Comparison of ENCODE assay signal across 32 cellular contexts in the genomic region with DNA sequence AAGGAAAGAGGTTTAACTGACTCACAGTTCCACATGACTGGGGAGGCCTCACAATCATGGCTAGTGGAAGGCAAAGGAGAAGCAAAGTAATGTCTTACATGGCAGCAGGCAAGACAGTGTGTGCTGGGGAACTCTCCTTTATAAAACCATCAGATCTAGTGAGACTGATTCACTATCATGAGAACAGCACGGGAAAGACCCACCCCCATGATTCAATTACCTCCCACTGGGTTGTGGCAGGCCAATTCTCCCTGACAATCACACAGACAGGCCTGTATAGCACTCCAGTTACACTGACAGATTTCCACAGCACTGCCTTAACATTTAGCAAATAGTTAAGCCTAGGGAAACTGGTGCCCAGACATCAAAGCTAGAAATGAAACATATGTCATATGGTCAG.
"Had no signal": no experiment of that assay in that cellular context is flagged by ENCODE, and none has a peak within 500 bp of the region (broad histone marks: within the 10 kb centered on the region; RNA-seq: fewer than 3 reads in every experiment).

No MANE protein-coding gene starts in this region.

- H3K27me3 Mint-ChIP-seq: activated naive CD4-positive, alpha-beta T cell treated with anti-CD3 and anti-CD28 coated beads, Interleukin-2, amount 10 ng/mL, durations not matched to agents 7 days and 5 days; activated naive CD8-positive, alpha-beta T cell treated with anti-CD3 and anti-CD28 coated beads, Interleukin-2, amount 10 ng/mL, durations not matched to agents 7 days and 5 days; dendritic cell treated with granulocyte-macrophage colony-stimulating factor and Interleukin-4, amounts not matched to agents 40 ng/mL and 50 ng/mL, for 4 days; naive B cell; stimulated activated memory B cell treated with anti-CD40 and anti-IgM and Interleukin-4, amounts not matched to agents 10 μg/mL and 1 μg/mL and 100 μg/mL, for 72 hours; stimulated activated naive CD8-positive, alpha-beta T cell treated with anti-CD3 and anti-CD28 coated beads, Interleukin-15, amount 100 ng/mL, for 72 hours had no signal

- H3K4me3 ChIP-seq: esophagus squamous epithelium, gastrocnemius medialis, left ventricle myocardium inferior, lung, pancreas, psoas muscle, right atrium auricular region, smooth muscle cell, tibial artery had no signal

- H3K36me3 ChIP-seq: gastrocnemius medialis, pancreas, right atrium auricular region, tibial artery had no signal

- H3K27me3 ChIP-seq: esophagus squamous epithelium, gastrocnemius medialis, pancreas, right atrium auricular region, tibial artery had no signal

- FAIRE-seq: astrocyte, pancreas had no signal

- DNase-seq: activated CD4-positive, alpha-beta T cell treated with anti-CD3 and anti-CD28 coated beads for 48 hours; activated CD4-positive, alpha-beta T cell treated with anti-CD3 and anti-CD28 coated beads, Interleukin-2, amount 50 U/mL, for 48 hours; activated CD8-positive, alpha-beta memory T cell treated with anti-CD3 and anti-CD28 coated beads, Interleukin-2, amount 50 U/mL, for 4 hours; activated gamma-delta T cell; activated naive CD4-positive, alpha-beta T cell treated with anti-CD3 and anti-CD28 coated beads, Interleukin-2, amount 10 ng/mL, durations not matched to agents 7 days and 5 days; activated naive CD8-positive, alpha-beta T cell treated with anti-CD3 and anti-CD28 coated beads, Interleukin-2, amount 10 ng/mL, durations not matched to agents 7 days and 5 days; activated T-cell treated with anti-CD3 and anti-CD28 coated beads, Interleukin-2, amount 50 U/mL, for 1 hour; central memory CD4-positive, alpha-beta T cell; esophagus squamous epithelium; gastrocnemius medialis; hippocampal formation; kidney glomerular epithelial cell; left ventricle myocardium inferior; naive B cell; nephron progenitor cell; pancreas; psoas muscle; stimulated activated CD4-positive, alpha-beta T cell treated with anti-CD3 and anti-CD28 coated beads, Interleukin-1b, Interleukin-23, amount 100 ng/mL, for 48 hours; stimulated activated CD4-positive, alpha-beta T cell treated with anti-CD3 and anti-CD28 coated beads, Interleukin-4, amount 100 ng/mL, for 4 hours; stimulated activated CD8-positive, alpha-beta memory T cell treated with anti-CD3 and anti-CD28 coated beads, Interleukin-4, amount 100 ng/mL, for 48 hours; stimulated activated naive CD8-positive, alpha-beta T cell treated with anti-CD3 and anti-CD28 coated beads, Interleukin-15, amount 100 ng/mL, for 72 hours; tibial artery had no signal

- H3K27ac ChIP-seq: esophagus squamous epithelium, gastrocnemius medialis, left ventricle myocardium inferior, pancreas, psoas muscle, right atrium auricular region, tibial artery, VCaP had no signal

- H3K9me3 Mint-ChIP-seq: activated naive CD4-positive, alpha-beta T cell treated with anti-CD3 and anti-CD28 coated beads, Interleukin-2, amount 10 ng/mL, durations not matched to agents 7 days and 5 days; activated naive CD8-positive, alpha-beta T cell treated with anti-CD3 and anti-CD28 coated beads, Interleukin-2, amount 10 ng/mL, durations not matched to agents 7 days and 5 days had no signal

- ATAC-seq: activated CD4-positive, CD25-positive, alpha-beta regulatory T cell treated with anti-CD3 and anti-CD28 coated beads, Interleukin-2, amount 50 U/mL, for 24 hours; gastrocnemius medialis; pancreas; psoas muscle; stimulated activated memory B cell treated with anti-CD40 and anti-IgM and Interleukin-4, amounts not matched to agents 10 μg/mL and 1 μg/mL and 100 μg/mL, for 72 hours; stimulated activated naive CD8-positive, alpha-beta T cell treated with anti-CD3 and anti-CD28 coated beads, Interleukin-15, amount 100 ng/mL, for 72 hours had no signal

- H3K4me2 ChIP-seq: smooth muscle cell had no signal

- H3K4me1 Mint-ChIP-seq: activated naive CD4-positive, alpha-beta T cell treated with anti-CD3 and anti-CD28 coated beads, Interleukin-2, amount 10 ng/mL, durations not matched to agents 7 days and 5 days; naive B cell; nephron progenitor cell; stimulated activated naive CD8-positive, alpha-beta T cell treated with anti-CD3 and anti-CD28 coated beads, Interleukin-15, amount 100 ng/mL, for 72 hours had no signal

- H3K27ac Mint-ChIP-seq: activated naive CD4-positive, alpha-beta T cell treated with anti-CD3 and anti-CD28 coated beads, Interleukin-2, amount 10 ng/mL, durations not matched to agents 7 days and 5 days; activated naive CD8-positive, alpha-beta T cell treated with anti-CD3 and anti-CD28 coated beads, Interleukin-2, amount 10 ng/mL, durations not matched to agents 7 days and 5 days; activated T-helper 1 cell treated with anti-CD3 and anti-CD28 coated beads, Interleukin-12 subunit alpha, Interleukin-12 subunit beta, Interleukin-2, Interleukin-4 antibody, amounts not matched to agents 30 ng/mL and 10 ng/mL and 1 ng/mL, durations not matched to agents 14 hours and 24 hours and 36 hours; dendritic cell treated with granulocyte-macrophage colony-stimulating factor and Interleukin-4, amounts not matched to agents 40 ng/mL and 50 ng/mL, for 4 days; naive B cell; nephron progenitor cell; stimulated activated memory B cell treated with anti-CD40 and anti-IgM and Interleukin-4, amounts not matched to agents 10 μg/mL and 1 μg/mL and 100 μg/mL, for 72 hours; stimulated activated naive CD8-positive, alpha-beta T cell treated with anti-CD3 and anti-CD28 coated beads, Interleukin-15, amount 100 ng/mL, for 72 hours; T-helper 2 cell treated with Interferon-gamma antibody and Interleukin-4, amounts not matched to agents 5 μg/mL and 100 μg/mL, for 36 hours had no signal

- H3K9me3 ChIP-seq: esophagus squamous epithelium, gastrocnemius medialis, left ventricle myocardium inferior, pancreas, psoas muscle, right atrium auricular region, tibial artery had no signal

- H3K4me1 ChIP-seq: esophagus squamous epithelium, gastrocnemius medialis, pancreas, psoas muscle, right atrium auricular region, tibial artery had no signal

- H3K4me3 Mint-ChIP-seq: activated naive CD4-positive, alpha-beta T cell treated with anti-CD3 and anti-CD28 coated beads, Interleukin-2, amount 10 ng/mL, durations not matched to agents 7 days and 5 days; activated naive CD8-positive, alpha-beta T cell treated with anti-CD3 and anti-CD28 coated beads, Interleukin-2, amount 10 ng/mL, durations not matched to agents 7 days and 5 days; activated T-helper 1 cell treated with anti-CD3 and anti-CD28 coated beads, Interleukin-12 subunit alpha, Interleukin-12 subunit beta, Interleukin-2, Interleukin-4 antibody, amounts not matched to agents 30 ng/mL and 10 ng/mL and 1 ng/mL, durations not matched to agents 14 hours and 24 hours and 36 hours; dendritic cell treated with granulocyte-macrophage colony-stimulating factor and Interleukin-4, amounts not matched to agents 40 ng/mL and 50 ng/mL, for 4 days; naive B cell; nephron progenitor cell; stimulated activated memory B cell treated with anti-CD40 and anti-IgM and Interleukin-4, amounts not matched to agents 10 μg/mL and 1 μg/mL and 100 μg/mL, for 72 hours; stimulated activated naive CD8-positive, alpha-beta T cell treated with anti-CD3 and anti-CD28 coated beads, Interleukin-15, amount 100 ng/mL, for 72 hours; T-helper 2 cell treated with Interferon-gamma antibody and Interleukin-4, amounts not matched to agents 5 μg/mL and 100 μg/mL, for 36 hours had no signal
